23 cellular contexts compared by ENCODE assay signal in the genomic region with DNA sequence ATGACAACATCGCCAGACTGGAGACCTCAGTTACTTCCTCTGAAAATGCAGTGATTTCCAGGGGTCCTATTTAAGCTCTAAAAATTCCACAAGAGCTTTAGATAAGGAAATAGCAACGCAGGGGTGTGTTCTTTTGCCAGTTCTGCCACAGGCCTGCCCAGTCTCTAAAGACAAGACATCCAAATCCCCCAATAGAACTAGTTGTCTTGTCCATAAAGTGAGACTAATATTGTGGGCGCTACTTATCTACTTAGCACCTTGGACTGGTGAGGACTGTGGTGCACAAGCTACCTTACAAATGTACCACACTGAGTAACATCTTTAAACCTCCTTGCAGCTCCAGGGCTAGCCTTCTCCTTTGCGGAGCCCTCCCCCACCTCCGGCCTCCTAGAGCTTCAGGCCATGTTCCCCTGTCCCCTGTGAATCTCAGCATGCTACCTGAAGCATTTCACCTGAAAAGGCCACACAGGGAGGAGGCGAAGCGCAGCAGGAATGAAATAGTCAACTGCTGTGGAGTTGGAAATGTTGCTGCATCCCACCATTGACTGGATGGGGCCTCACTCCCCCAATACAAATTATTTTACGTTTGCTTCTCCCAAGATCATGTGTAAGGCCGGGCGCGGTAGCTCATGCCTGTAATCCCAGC. TPM values are rescaled to one million over a fixed set of nuclear protein-coding genes. Genes with fewer than 3 reads are reported as not detected.
A peak's percentile ranks its signal among the peaks of the same experiment; 100 is the strongest.
DNase-seq lines count a peak whose midpoint lies in the region; ATAC-seq and TF ChIP-seq lines count a peak whose summit lies in the region.
"Had no signal": no experiment of that assay in that cellular context is flagged by ENCODE, and none has a peak within 500 bp of the region (broad histone marks: within the 10 kb centered on the region; RNA-seq: fewer than 3 reads in every experiment).

No MANE protein-coding gene starts in this region.

- H3K4me3 Mint-ChIP-seq in WTC11 (peak overlapping the region; percentile 86), osteocyte (ENCODE audit: unreplicated experiment) (no peak overlapping the region)
- H3K4me3 Mint-ChIP-seq in natural killer cell treated with Interleukin-12 subunit alpha and Interleukin-12 subunit beta and Interleukin-15 and Interleukin-18, amount 100 ng/mL, for 72 hours, result no peak overlapping the region
- no peak overlapping the region for H3K4me3 Mint-ChIP-seq in stimulated activated naive CD8-positive, alpha-beta T cell treated with anti-CD3 and anti-CD28 coated beads, Interleukin-15, amount 100 ng/mL, for 72 hours
- H3K4me3 Mint-ChIP-seq: CD4-positive, CD25-positive, alpha-beta regulatory T cell had no signal

- CTCF ChIA-PET in WTC11 (lab: Charles Lee), result interaction anchor here (0.6 to 6.1 kb wide), 13 partner anchors 10 to 334 kb away, joined by 3 to 55 read pairs (median 5); no protein-coding TSS in a partner anchor

- H3K27ac ChIP-seq in iPS-20b (ENCODE audit: low read length), result peak overlapping the region; percentile 90
- H3K27ac ChIP-seq: SK-N-MC had no signal

- peaks cover 18% of the 10 kb centered on the region; the same call in 1 of the 2 replicates for H3K36me3 ChIP-seq in ES-I3 (ENCODE audit: insufficient read depth, low read length)
- H3K36me3 ChIP-seq in iPS-20b (ENCODE audit: insufficient read depth, low read depth, low read length), result peaks cover 23% of the 10 kb centered on the region
- H3K36me3 ChIP-seq: BE2C had no signal

- peaks cover 32% of the 10 kb centered on the region for H3K4me1 ChIP-seq in ES-I3 (ENCODE audit: insufficient read depth, low read length)
- H3K4me1 ChIP-seq in iPS-20b (ENCODE audit: insufficient read depth, low read length), result peaks cover 32% of the 10 kb centered on the region
- H3K4me1 ChIP-seq: BE2C had no signal

- H3K27me3 Mint-ChIP-seq in WTC11 (ENCODE audit: low read depth), result no peaks in the 10 kb centered on the region; the same call in 1 of the 2 replicates
- peaks cover 26% of the 10 kb centered on the region for H3K27me3 Mint-ChIP-seq in osteocyte (ENCODE audit: unreplicated experiment)
- H3K27me3 Mint-ChIP-seq in natural killer cell treated with Interleukin-12 subunit alpha and Interleukin-12 subunit beta and Interleukin-15 and Interleukin-18, amount 100 ng/mL, for 72 hours, result peaks cover 8 to 11% of the 10 kb centered on the region in 2 donors
- peaks cover 35% of the 10 kb centered on the region for H3K27me3 Mint-ChIP-seq in stimulated activated naive CD8-positive, alpha-beta T cell treated with anti-CD3 and anti-CD28 coated beads, Interleukin-15, amount 100 ng/mL, for 72 hours

- H3K27me3 ChIP-seq in iPS-20b (ENCODE audit: insufficient read depth, low read length), result peaks cover 47% of the 10 kb centered on the region
- H3K27me3 ChIP-seq: BE2C had no signal

- H3K9me3 Mint-ChIP-seq in WTC11, result no peaks in the 10 kb centered on the region
- H3K9me3 Mint-ChIP-seq in osteocyte (ENCODE audit: unreplicated experiment), result no peaks in the 10 kb centered on the region
- H3K9me3 Mint-ChIP-seq in natural killer cell treated with Interleukin-12 subunit alpha and Interleukin-12 subunit beta and Interleukin-15 and Interleukin-18, amount 100 ng/mL, for 72 hours, result no peaks in the 10 kb centered on the region
- no peaks in the 10 kb centered on the region for H3K9me3 Mint-ChIP-seq in stimulated activated naive CD8-positive, alpha-beta T cell treated with anti-CD3 and anti-CD28 coated beads, Interleukin-15, amount 100 ng/mL, for 72 hours

- DNase-seq in WTC11 (ENCODE audit: low spot score) (peak; percentile 59), osteocyte (ENCODE audit: extremely low spot score, unreplicated experiment) (peak; percentile 36), hepatic stellate cell (ENCODE audit: low spot score) (no peak), GM20000 (ENCODE audit: low spot score) (no peak)
- no peak for DNase-seq in natural killer cell treated with Interleukin-12 subunit alpha and Interleukin-12 subunit beta and Interleukin-15 and Interleukin-18, amount 100 ng/mL, for 72 hours (ENCODE audit: low spot score)
- DNase-seq in stimulated activated naive CD8-positive, alpha-beta T cell treated with anti-CD3 and anti-CD28 coated beads, Interleukin-15, amount 100 ng/mL, for 72 hours, result no peak
- DNase-seq: BE2C; CD4-positive, CD25-positive, alpha-beta regulatory T cell; COR-L47; DMS153; KBM-7; NCI-H1105; NCI-H2081 treated with DMSO at 0.1 percent for 48 hours; NCI-H446 treated with DMSO at 0.1 percent for 48 hours; NCI-H69; NK-92 treated with Interleukin-12 subunit alpha and Interleukin-12 subunit beta, amount 100 ng/mL, for 24 hours; Right ventricle myocardium superior had no signal

- peaks cover 61% of the 10 kb centered on the region for H3K4me1 Mint-ChIP-seq in WTC11
- H3K4me1 Mint-ChIP-seq in osteocyte (ENCODE audit: unreplicated experiment), result peaks cover 10% of the 10 kb centered on the region
- no peaks in the 10 kb centered on the region for H3K4me1 Mint-ChIP-seq in natural killer cell treated with Interleukin-12 subunit alpha and Interleukin-12 subunit beta and Interleukin-15 and Interleukin-18, amount 100 ng/mL, for 72 hours (ENCODE audit: low read depth in 2 of 2)
- peaks cover 5% of the 10 kb centered on the region for H3K4me1 Mint-ChIP-seq in stimulated activated naive CD8-positive, alpha-beta T cell treated with anti-CD3 and anti-CD28 coated beads, Interleukin-15, amount 100 ng/mL, for 72 hours

- TF ChIP-seq CTCF in WTC11 (IDR thresholded peaks at IDR 0.05), result no peak
- no peak for TF ChIP-seq CTCF in osteocyte (IDR thresholded peaks at IDR 0.05)
- no peak for TF ChIP-seq CTCF in GM20000 (IDR thresholded peaks at IDR 0.05; ENCODE audit: extremely low read depth, missing control alignments)

- H3K9me3 ChIP-seq in ES-I3 (ENCODE audit: control insufficient read depth, insufficient read depth, low read length) (no peaks in the 10 kb centered on the region), iPS-20b (ENCODE audit: insufficient read depth, low read depth, low read length) (no peaks in the 10 kb centered on the region)
- H3K9me3 ChIP-seq: BE2C had no signal

- H3K27ac Mint-ChIP-seq in WTC11 (peak overlapping the region; percentile 100), osteocyte (ENCODE audit: unreplicated experiment) (no peak overlapping the region)
- H3K27ac Mint-ChIP-seq in natural killer cell treated with Interleukin-12 subunit alpha and Interleukin-12 subunit beta and Interleukin-15 and Interleukin-18, amount 100 ng/mL, for 72 hours, result no peak overlapping the region
- H3K27ac Mint-ChIP-seq in stimulated activated naive CD8-positive, alpha-beta T cell treated with anti-CD3 and anti-CD28 coated beads, Interleukin-15, amount 100 ng/mL, for 72 hours, result no peak overlapping the region
- H3K27ac Mint-ChIP-seq: CD4-positive, CD25-positive, alpha-beta regulatory T cell had no signal

- POLR2A ChIA-PET in WTC11 (lab: Charles Lee), result interaction anchor here (0.7 to 5.3 kb wide), 11 partner anchors 9 to 94 kb away, joined by 3 to 41 read pairs (median 4); no protein-coding TSS in a partner anchor

- H3K9ac ChIP-seq in ES-I3 (ENCODE audit: low read depth, low read length) (peak overlapping the region; percentile 32), iPS-20b (ENCODE audit: low read depth, low read length) (peak overlapping the region; percentile 99)

- peaks cover 33% of the 10 kb centered on the region for H3K36me3 Mint-ChIP-seq in WTC11
- H3K36me3 Mint-ChIP-seq in osteocyte (ENCODE audit: unreplicated experiment), result no peaks in the 10 kb centered on the region
- no peaks in the 10 kb centered on the region for H3K36me3 Mint-ChIP-seq in natural killer cell treated with Interleukin-12 subunit alpha and Interleukin-12 subunit beta and Interleukin-15 and Interleukin-18, amount 100 ng/mL, for 72 hours
- H3K36me3 Mint-ChIP-seq: CD4-positive, CD25-positive, alpha-beta regulatory T cell had no signal

- ATAC-seq in WTC11, result peak; percentile 18
- no peak for ATAC-seq in natural killer cell treated with Interleukin-12 subunit alpha and Interleukin-12 subunit beta and Interleukin-15 and Interleukin-18, amount 100 ng/mL, for 72 hours
- ATAC-seq in stimulated activated naive CD8-positive, alpha-beta T cell treated with anti-CD3 and anti-CD28 coated beads, Interleukin-15, amount 100 ng/mL, for 72 hours, result no peak
- ATAC-seq: HCT116, HepG2 had no signal

- peak overlapping the region; percentile 98 for H3K4me3 ChIP-seq in iPS-20b (ENCODE audit: low read length)
- H3K4me3 ChIP-seq: SK-N-MC had no signal

TF ChIP-seq in WTC11, 78 proteins besides CTCF, POLR2A, EP300 and RAD21 (continues in another document):
- TF ChIP-seq ZNF396 (CRISPR knock-in tag; IDR thresholded peaks at IDR 0.05; ENCODE audit: borderline replicate concordance) (no peak), TP53 (CRISPR knock-in tag; IDR thresholded peaks at IDR 0.05) (0 out of 2 replicates have a peak, but pooled peaks have one; percentile 34), ERG (CRISPR knock-in tag; IDR thresholded peaks at IDR 0.05) (no peak), HMGA2 (CRISPR knock-in tag; IDR thresholded peaks at IDR 0.05) (no peak), SOX15 (CRISPR knock-in tag; IDR thresholded peaks at IDR 0.05) (no peak)

RNA-seq across cellular contexts. Expression of gene LRRC2, which starts 9.6 kb away (rescaled TPM):
- 4.0 to 4.9 TPM (median 4.9 TPM) in 3 replicates for total RNA-seq in WTC11 (2021)
- 1.2 and 1.5 TPM in 2 replicates for total RNA-seq in osteocyte
- total RNA-seq in natural killer cell treated with Interleukin-12 subunit alpha and Interleukin-12 subunit beta and Interleukin-15 and Interleukin-18, amount 100 ng/mL, for 72 hours, result not detected

RNA-seq across cellular contexts. Expression of gene FAM240A, which starts 36.6 kb away (rescaled TPM):
- 0.09 to 0.14 TPM (median 0.13 TPM) in 3 replicates for total RNA-seq in WTC11 (2021)
- total RNA-seq in osteocyte, result not detected in 2 replicates
- total RNA-seq in natural killer cell treated with Interleukin-12 subunit alpha and Interleukin-12 subunit beta and Interleukin-15 and Interleukin-18, amount 100 ng/mL, for 72 hours, result not detected
- total RNA-seq: CD4-positive, CD25-positive, alpha-beta regulatory T cell; HepG2; OCI-LY7; Right ventricle myocardium superior had no signal

Comparison
In these comparisons a context has a peak if more than half of its experiments do, and no peak if none do; other contexts are left out.
1. DNase-seq: peak in WTC11 (single experiment) and osteocyte (single experiment); none in natural killer cell treated with Interleukin-12 subunit alpha and Interleukin-12 subunit beta and Interleukin-15 and Interleukin-18, amount 100 ng/mL, for 72 hours (single experiment), hepatic stellate cell (single experiment), GM20000 (single experiment) and stimulated activated naive CD8-positive, alpha-beta T cell treated with anti-CD3 and anti-CD28 coated beads, Interleukin-15, amount 100 ng/mL, for 72 hours (0 of 2).